Comparison of ENCODE assay signal across 9 cellular contexts in genomic region chr4:86108834-86109233, GRCh38.
"Had no signal": no experiment of that assay in that cellular context is flagged by ENCODE, and none has a peak within 500 bp of the region (broad histone marks: within the 10 kb centered on the region; RNA-seq: fewer than 3 reads in every experiment).

No MANE protein-coding gene starts in this region.

- H3K4me3 ChIP-seq: GM23248, HAP-1, K562 had no signal

- H3K27ac ChIP-seq: GM23248, HL-60 had no signal

- DNase-seq: GOT3, H7, HFFc6, KG1 had no signal

- H3K4me1 ChIP-seq: HAP-1 had no signal

- H3K9ac ChIP-seq: GM23248 had no signal

- H3K36me3 ChIP-seq: HAP-1 had no signal

- FAIRE-seq: K562 had no signal

- H3K27ac Mint-ChIP-seq: HFFc6 had no signal

- H3K4me3 Mint-ChIP-seq: HFFc6 had no signal

- H3K9me3 ChIP-seq: HAP-1 had no signal

- ATAC-seq: HCT116, K562 had no signal
